In the genomic region with DNA sequence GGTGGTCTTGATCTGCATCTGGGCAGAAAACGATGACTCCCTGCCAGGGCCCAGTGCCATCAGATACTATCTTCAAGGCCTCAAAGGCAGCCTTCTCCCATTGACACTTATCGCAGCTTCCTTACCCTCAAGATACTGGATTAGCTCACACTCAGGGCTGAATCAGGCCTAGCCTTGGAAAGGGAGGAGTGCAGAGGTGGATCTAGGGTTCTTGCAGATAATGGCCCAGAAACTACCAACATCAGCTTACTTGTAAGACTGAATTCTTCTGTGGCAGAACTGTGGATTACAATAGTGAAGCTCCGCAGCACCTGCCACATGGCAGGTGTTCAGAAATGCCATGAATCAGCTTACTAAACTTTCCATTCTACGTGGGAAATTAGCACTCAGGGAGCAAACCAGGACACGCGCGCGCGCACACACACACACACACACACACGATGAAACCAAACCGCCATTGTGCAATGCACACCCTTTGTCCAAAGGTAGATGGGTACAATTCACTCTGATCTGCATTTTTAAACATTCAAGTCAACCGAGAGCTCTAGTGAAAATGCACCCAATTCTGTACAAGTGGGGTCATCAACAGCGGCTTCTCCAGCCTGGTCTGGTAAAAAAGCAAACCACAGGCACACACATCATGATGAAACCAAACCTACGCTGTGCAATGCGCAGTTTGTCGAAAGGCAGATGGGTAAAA, we compare ENCODE assay signal across 8 cellular contexts. TPM values are rescaled to one million over a fixed set of nuclear protein-coding genes. Genes with fewer than 3 reads are reported as not detected.
DNase-seq lines count a peak whose midpoint lies in the region; ATAC-seq and TF ChIP-seq lines count a peak whose summit lies in the region.

No MANE protein-coding gene starts in this region.

- peak overlapping the region; percentile 99 for H3K4me3 Mint-ChIP-seq in Calu3 (ENCODE audit: low read depth, unreplicated experiment)
- peak overlapping the region; percentile 96 for H3K4me3 Mint-ChIP-seq in activated T-helper 2 cell treated with anti-CD3 and anti-CD28 coated beads, Interferon-gamma antibody, Interleukin-2, Interleukin-4, amounts not matched to agents 10 μg/mL and 5 μg/mL and 100 μg/mL, durations not matched to agents 14 hours and 24 hours and 36 hours (ENCODE audit: low read depth)

- peak overlapping the region; percentile 85 for H3K4me3 ChIP-seq in Karpas-422 (ENCODE audit: low read length)
- H3K4me3 ChIP-seq in iPS DF 6.9 (ENCODE audit: low read length), result peak overlapping the region; percentile 71; the same call in 1 of the 2 replicates
- peak overlapping the region; percentile 79 for H3K4me3 ChIP-seq in smooth muscle cell

- H3K4me1 ChIP-seq in Karpas-422 (ENCODE audit: low read length) (peaks cover 35% of the 10 kb centered on the region), iPS DF 6.9 (ENCODE audit: control insufficient read depth, insufficient read depth, low read length) (0 out of 2 replicates have a peak, but pooled peaks cover 2% of the 10 kb centered on the region), smooth muscle cell (ENCODE audit: low read depth) (peaks cover 7% of the 10 kb centered on the region)

- peaks cover 25% of the 10 kb centered on the region for H3K36me3 Mint-ChIP-seq in Calu3 (ENCODE audit: insufficient read depth, unreplicated experiment)
- peaks cover 12% of the 10 kb centered on the region for H3K36me3 Mint-ChIP-seq in activated T-helper 2 cell treated with anti-CD3 and anti-CD28 coated beads, Interferon-gamma antibody, Interleukin-2, Interleukin-4, amounts not matched to agents 10 μg/mL and 5 μg/mL and 100 μg/mL, durations not matched to agents 14 hours and 24 hours and 36 hours (ENCODE audit: low read depth)

- H3K27ac Mint-ChIP-seq in Calu3 (ENCODE audit: unreplicated experiment), result peak overlapping the region; percentile 75
- H3K27ac Mint-ChIP-seq in activated T-helper 2 cell treated with anti-CD3 and anti-CD28 coated beads, Interferon-gamma antibody, Interleukin-2, Interleukin-4, amounts not matched to agents 10 μg/mL and 5 μg/mL and 100 μg/mL, durations not matched to agents 14 hours and 24 hours and 36 hours, result no peak overlapping the region

- CTCF ChIA-PET in Calu3 (lab: Charles Lee), result interaction anchor here (0.9 to 1.6 kb wide), 3 partner anchors 16 to 71 kb away, joined by 3 to 11 read pairs (median 3); no protein-coding TSS in a partner anchor

- H3K9me3 Mint-ChIP-seq in Calu3 (ENCODE audit: low read depth, unreplicated experiment), result no peaks in the 10 kb centered on the region
- no peaks in the 10 kb centered on the region for H3K9me3 Mint-ChIP-seq in activated T-helper 2 cell treated with anti-CD3 and anti-CD28 coated beads, Interferon-gamma antibody, Interleukin-2, Interleukin-4, amounts not matched to agents 10 μg/mL and 5 μg/mL and 100 μg/mL, durations not matched to agents 14 hours and 24 hours and 36 hours

- peak; percentile 21 for DNase-seq in Calu3
- DNase-seq in Karpas-422, result no peak
- DNase-seq in activated T-helper 2 cell treated with anti-CD3 and anti-CD28 coated beads, Interferon-gamma antibody, Interleukin-2, Interleukin-4, amounts not matched to agents 10 μg/mL and 5 μg/mL and 100 μg/mL, durations not matched to agents 14 hours and 24 hours and 36 hours (ENCODE audit: low spot score), result no peak
- no peak for DNase-seq in iPS DF 6.9 (ENCODE audit: low read depth, low spot score)
- DNase-seq in smooth muscle cell (lab: John Stamatoyannopoulos, UW; ENCODE audit: unreplicated experiment), result no peak
- DNase-seq in NCI-H1092 treated with DMSO at 0.1 percent for 48 hours (lab: John Stamatoyannopoulos, UW), result no peak
- no peak for DNase-seq in DMS153 treated with DMSO at 0.1 percent for 48 hours (lab: John Stamatoyannopoulos, UW; ENCODE audit: unreplicated experiment)

- no peaks in the 10 kb centered on the region for H3K27me3 Mint-ChIP-seq in Calu3 (ENCODE audit: unreplicated experiment)
- H3K27me3 Mint-ChIP-seq in activated T-helper 2 cell treated with anti-CD3 and anti-CD28 coated beads, Interferon-gamma antibody, Interleukin-2, Interleukin-4, amounts not matched to agents 10 μg/mL and 5 μg/mL and 100 μg/mL, durations not matched to agents 14 hours and 24 hours and 36 hours (ENCODE audit: low read depth), result no peaks in the 10 kb centered on the region

- WGBS in iPS DF 6.9 (ENCODE audit: insufficient coverage, insufficient read length), result no CpG with 5 or more reads among the region's 16 CpGs
- 50% methylated on average over 16 of the region's 16 CpGs for WGBS in smooth muscle cell (ENCODE audit: low lambda C conversion rate)

- H3K79me2 ChIP-seq in Karpas-422 (ENCODE audit: low read length) (peaks cover 78% of the 10 kb centered on the region), smooth muscle cell (ENCODE audit: low read depth) (no peaks in the 10 kb centered on the region)

- H3K36me3 ChIP-seq in Karpas-422 (ENCODE audit: insufficient read depth, low read length), result peaks cover 8% of the 10 kb centered on the region; the same call in 1 of the 2 replicates
- peaks cover 3% of the 10 kb centered on the region; the same call in 1 of the 2 replicates for H3K36me3 ChIP-seq in iPS DF 6.9 (ENCODE audit: control insufficient read depth, insufficient read depth, low read length)
- H3K36me3 ChIP-seq in smooth muscle cell (ENCODE audit: low read depth), result peaks cover 6% of the 10 kb centered on the region

- H3K4me1 Mint-ChIP-seq in Calu3 (ENCODE audit: low read depth, unreplicated experiment), result peaks cover 9% of the 10 kb centered on the region
- H3K4me1 Mint-ChIP-seq in activated T-helper 2 cell treated with anti-CD3 and anti-CD28 coated beads, Interferon-gamma antibody, Interleukin-2, Interleukin-4, amounts not matched to agents 10 μg/mL and 5 μg/mL and 100 μg/mL, durations not matched to agents 14 hours and 24 hours and 36 hours (ENCODE audit: low read depth), result peaks cover 30% of the 10 kb centered on the region

- ATAC-seq in GM19452 (IDR thresholded peaks at IDR 0.05; ENCODE audit: unreplicated experiment), result no peak

- H3K27ac ChIP-seq in Karpas-422 (ENCODE audit: low read length) (no peak overlapping the region), iPS DF 6.9 (ENCODE audit: low read length) (no peak overlapping the region), smooth muscle cell (ENCODE audit: low read depth) (no peak overlapping the region)

- no peaks in the 10 kb centered on the region for H3K27me3 ChIP-seq in Karpas-422 (ENCODE audit: low read length)
- no peaks in the 10 kb centered on the region for H3K27me3 ChIP-seq in iPS DF 6.9 (ENCODE audit: control insufficient read depth, insufficient read depth, low read length)
- H3K27me3 ChIP-seq in smooth muscle cell (ENCODE audit: low read depth), result no peaks in the 10 kb centered on the region

- no TSS peak for BruUV-seq in Calu3 (replicated peaks; lab: Mats Ljungman, UMichigan)

- intact Hi-C loops in Calu3 (cut with micrococcal nuclease; ENCODE audit: unreplicated experiment), result no loop called here
- intact Hi-C loops in activated T-helper 2 cell treated with anti-CD3 and anti-CD28 coated beads, Interferon-gamma antibody, Interleukin-2, Interleukin-4, amounts not matched to agents 10 μg/mL and 5 μg/mL and 100 μg/mL, durations not matched to agents 14 hours and 24 hours and 36 hours (cut with micrococcal nuclease), result no loop called here

- no peaks in the 10 kb centered on the region for H3K9me2 ChIP-seq in Karpas-422 (replicated peaks; ENCODE audit: insufficient read depth, low read length)

- no peaks in the 10 kb centered on the region for H3F3A ChIP-seq in smooth muscle cell (ENCODE audit: low read depth)

- no peaks in the 10 kb centered on the region; the same call in 1 of the 2 replicates for H4K20me1 ChIP-seq in Karpas-422 (ENCODE audit: insufficient read depth, low read depth, low read length)
- peaks cover 16% of the 10 kb centered on the region for H4K20me1 ChIP-seq in smooth muscle cell (ENCODE audit: low read depth)

- no peaks in the 10 kb centered on the region for H3K9me3 ChIP-seq in Karpas-422 (ENCODE audit: low read length)
- H3K9me3 ChIP-seq in iPS DF 6.9 (ENCODE audit: control insufficient read depth, insufficient read depth, low read length), result no peaks in the 10 kb centered on the region
- no peaks in the 10 kb centered on the region for H3K9me3 ChIP-seq in smooth muscle cell (replicated peaks; ENCODE audit: low read depth)

- TF ChIP-seq CTCF in Calu3 (IDR thresholded peaks at IDR 0.05; ENCODE audit: unreplicated experiment) (no peak), smooth muscle cell (IDR thresholded peaks at IDR 0.05; ENCODE audit: borderline replicate concordance, insufficient read depth, poor library complexity, severe bottlenecking) (no peak)

- H2AFZ ChIP-seq in Karpas-422 (ENCODE audit: low read length), result no peak overlapping the region
- H2AFZ ChIP-seq in smooth muscle cell (ENCODE audit: low read depth), result peak overlapping the region; percentile 97

- H3K9ac ChIP-seq in Karpas-422 (ENCODE audit: low read length) (peak overlapping the region; percentile 86), smooth muscle cell (ENCODE audit: low read depth) (peak overlapping the region; percentile 60)

- H3K4me2 ChIP-seq in Karpas-422 (ENCODE audit: low read depth, low read length, poor library complexity, severe bottlenecking) (peak overlapping the region; percentile 87), smooth muscle cell (peak overlapping the region; percentile 96)

RNA-seq across cellular contexts. Expression of a gene that starts 26.2 kb away (rescaled TPM):
- total RNA-seq in Calu3 (2022) (12.1 and 12.9 TPM in 2 replicates), smooth muscle cell (12.3 and 13.3 TPM in 2 replicates)
- 6.1 and 26.5 TPM in 2 replicates for total RNA-seq in Karpas-422 (2014; rRNA removed; shearing (Covaris generic); ENCODE audit: low replicate concordance)
- 3.2 and 4.1 TPM in 2 replicates for total RNA-seq in activated T-helper 2 cell treated with anti-CD3 and anti-CD28 coated beads, Interferon-gamma antibody, Interleukin-2, Interleukin-4, amounts not matched to agents 10 μg/mL and 5 μg/mL and 100 μg/mL, durations not matched to agents 14 hours and 24 hours and 36 hours
- 4.0 and 4.4 TPM in 2 replicates for polyA plus RNA-seq in smooth muscle cell
